18 cellular contexts compared by ENCODE assay signal in the genomic region with DNA sequence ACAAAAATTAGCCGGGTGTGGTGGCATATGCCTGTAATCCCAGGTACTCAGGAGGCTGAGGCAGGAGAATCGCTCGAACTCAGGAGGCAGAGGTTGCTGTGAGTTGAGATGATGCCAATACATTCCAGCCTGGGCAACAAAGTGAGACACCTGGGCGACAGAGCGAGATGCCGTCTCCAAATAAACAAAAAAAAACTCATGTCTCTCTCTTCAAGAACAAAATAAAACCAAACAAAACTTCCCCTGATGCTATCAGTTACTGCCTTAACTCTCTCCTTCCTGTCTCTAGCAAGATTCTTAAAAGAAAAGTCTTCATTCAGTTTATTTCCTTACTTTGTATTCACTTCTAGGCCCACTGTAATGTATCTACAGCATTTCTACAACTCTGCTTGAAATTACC. TPM values are rescaled to one million over a fixed set of nuclear protein-coding genes. Genes with fewer than 3 reads are reported as not detected.
DNase-seq lines count a peak whose midpoint lies in the region; ATAC-seq and TF ChIP-seq lines count a peak whose summit lies in the region.
"Had no signal": no experiment of that assay in that cellular context is flagged by ENCODE, and none has a peak within 500 bp of the region (broad histone marks: within the 10 kb centered on the region; RNA-seq: fewer than 3 reads in every experiment).

No MANE protein-coding gene starts in this region.

- intact Hi-C loops in CD8-positive, alpha-beta T cell (cut with DNase I, micrococcal nuclease) = no loop called here
- intact Hi-C loops in activated CD8-positive, alpha-beta T cell treated with anti-CD3 and anti-CD28 coated beads for 36 hours (cut with micrococcal nuclease) = no loop called here

- no peaks in the 10 kb centered on the region for H3K27me3 Mint-ChIP-seq in activated T-cell treated with anti-CD3 and anti-CD28 coated beads, Interleukin-2, amount 50 U/mL, for 72 hours (ENCODE audit: low read depth)
- H3K27me3 Mint-ChIP-seq in activated T-cell treated with anti-CD3 and anti-CD28 coated beads, Interleukin-2, amount 50 U/mL, for 4 hours (ENCODE audit: low read depth) = no peaks in the 10 kb centered on the region
- H3K27me3 Mint-ChIP-seq in CD8-positive, alpha-beta T cell (ENCODE audit: low read depth) = no peaks in the 10 kb centered on the region
- no peaks in the 10 kb centered on the region for H3K27me3 Mint-ChIP-seq in activated CD8-positive, alpha-beta T cell treated with anti-CD3 and anti-CD28 coated beads for 36 hours
- H3K27me3 Mint-ChIP-seq in endothelial cell (ENCODE audit: unreplicated experiment) = no peaks in the 10 kb centered on the region

- ATAC-seq in activated T-cell treated with anti-CD3 and anti-CD28 coated beads, Interleukin-2, amount 50 U/mL, for 72 hours (replicated peaks in 1 of 2) = no peak
- no peak for ATAC-seq in activated T-cell treated with anti-CD3 and anti-CD28 coated beads, Interleukin-2, amount 50 U/mL, for 4 hours
- no peak for ATAC-seq in CD8-positive, alpha-beta T cell
- no peak for ATAC-seq in activated CD8-positive, alpha-beta T cell treated with anti-CD3 and anti-CD28 coated beads for 36 hours
- ATAC-seq in HG02970 (IDR thresholded peaks at IDR 0.05; ENCODE audit: low FRiP score, unreplicated experiment) = no peak

- POLR2A ChIA-PET in CD8-positive, alpha-beta T cell (lab: Charles Lee) = no interaction called here
- POLR2A ChIA-PET in activated CD8-positive, alpha-beta T cell treated with anti-CD3 and anti-CD28 coated beads for 36 hours (lab: Charles Lee) = no interaction called here

- no peaks in the 10 kb centered on the region for H3K27me3 ChIP-seq in CD8-positive, alpha-beta T cell (ENCODE audit: insufficient read depth, low read length)
- H3K27me3 ChIP-seq: MG63 had no signal

- H3K36me3 ChIP-seq in CD8-positive, alpha-beta T cell (ENCODE audit: insufficient read depth, low read length) = peaks cover 14% of the 10 kb centered on the region

- TF ChIP-seq CTCF in CD8-positive, alpha-beta T cell (IDR thresholded peaks at IDR 0.05) = no peak
- no peak for TF ChIP-seq CTCF in activated CD8-positive, alpha-beta T cell treated with anti-CD3 and anti-CD28 coated beads for 36 hours (IDR thresholded peaks at IDR 0.05)
- no peak for TF ChIP-seq CTCF in endothelial cell (IDR thresholded peaks at IDR 0.05; ENCODE audit: unreplicated experiment)

- peak overlapping the region; percentile 64 for H3K27ac Mint-ChIP-seq in activated T-cell treated with anti-CD3 and anti-CD28 coated beads, Interleukin-2, amount 50 U/mL, for 72 hours
- peak overlapping the region; percentile 4 for H3K27ac Mint-ChIP-seq in CD8-positive, alpha-beta T cell
- H3K27ac Mint-ChIP-seq in activated CD8-positive, alpha-beta T cell treated with anti-CD3 and anti-CD28 coated beads for 36 hours = peak overlapping the region; percentile 7
- no peak overlapping the region for H3K27ac Mint-ChIP-seq in endothelial cell (ENCODE audit: unreplicated experiment)

- H3K9me3 Mint-ChIP-seq in activated T-cell treated with anti-CD3 and anti-CD28 coated beads, Interleukin-2, amount 50 U/mL, for 72 hours = peaks cover 8 to 10% of the 10 kb centered on the region in 2 donors
- H3K9me3 Mint-ChIP-seq in activated T-cell treated with anti-CD3 and anti-CD28 coated beads, Interleukin-2, amount 50 U/mL, for 4 hours = peaks cover 4% of the 10 kb centered on the region
- peaks cover 3% of the 10 kb centered on the region for H3K9me3 Mint-ChIP-seq in CD8-positive, alpha-beta T cell
- H3K9me3 Mint-ChIP-seq in activated CD8-positive, alpha-beta T cell treated with anti-CD3 and anti-CD28 coated beads for 36 hours = peaks cover 7% of the 10 kb centered on the region
- no peaks in the 10 kb centered on the region for H3K9me3 Mint-ChIP-seq in endothelial cell (ENCODE audit: unreplicated experiment)

- CTCF ChIA-PET in CD8-positive, alpha-beta T cell (lab: Charles Lee) = interaction anchor here (0.7 kb wide), 1 partner anchor 19 kb away, joined by 3 read pairs; no protein-coding TSS in a partner anchor
- CTCF ChIA-PET in activated CD8-positive, alpha-beta T cell treated with anti-CD3 and anti-CD28 coated beads for 36 hours (lab: Charles Lee) = no interaction called here

- H3K4me3 Mint-ChIP-seq in activated T-cell treated with anti-CD3 and anti-CD28 coated beads, Interleukin-2, amount 50 U/mL, for 72 hours = peak overlapping the region in 1 of 2 donors; percentile 22
- H3K4me3 Mint-ChIP-seq in activated T-cell treated with anti-CD3 and anti-CD28 coated beads, Interleukin-2, amount 50 U/mL, for 4 hours = no peak overlapping the region
- H3K4me3 Mint-ChIP-seq in CD8-positive, alpha-beta T cell = no peak overlapping the region
- H3K4me3 Mint-ChIP-seq in activated CD8-positive, alpha-beta T cell treated with anti-CD3 and anti-CD28 coated beads for 36 hours = no peak overlapping the region
- H3K4me3 Mint-ChIP-seq in endothelial cell (ENCODE audit: unreplicated experiment) = peak overlapping the region; percentile 18

- no peak for DNase-seq in activated T-cell treated with anti-CD3 and anti-CD28 coated beads, Interleukin-2, amount 50 U/mL, for 72 hours
- no peak for DNase-seq in activated T-cell treated with anti-CD3 and anti-CD28 coated beads, Interleukin-2, amount 50 U/mL, for 4 hours
- DNase-seq in CD8-positive, alpha-beta T cell = no peak
- DNase-seq in activated CD8-positive, alpha-beta T cell treated with anti-CD3 and anti-CD28 coated beads for 36 hours = no peak
- DNase-seq in endothelial cell (ENCODE audit: low spot score) = no peak
- no peak for DNase-seq in stimulated activated CD8-positive, alpha-beta memory T cell treated with anti-CD3 and anti-CD28 coated beads, Interleukin-4, amount 100 ng/mL, for 48 hours
- no peak for DNase-seq in kidney tubule cell (ENCODE audit: low spot score)
- DNase-seq: C1 segment of cervical spinal cord, DMS53, HCEC 1CT, IMR-90, Karpas-422, MG63, NCI-H1092, NCI-H2081 treated with DMSO at 0.1 percent for 48 hours, NCI-H524, PC-9 had no signal

- peaks cover 28% of the 10 kb centered on the region for H3K4me1 Mint-ChIP-seq in activated T-cell treated with anti-CD3 and anti-CD28 coated beads, Interleukin-2, amount 50 U/mL, for 72 hours (ENCODE audit: low read depth)
- H3K4me1 Mint-ChIP-seq in activated T-cell treated with anti-CD3 and anti-CD28 coated beads, Interleukin-2, amount 50 U/mL, for 4 hours (ENCODE audit: low read depth) = peaks cover 46% of the 10 kb centered on the region
- peaks cover 56% of the 10 kb centered on the region for H3K4me1 Mint-ChIP-seq in CD8-positive, alpha-beta T cell (ENCODE audit: low read depth)
- peaks cover 34% of the 10 kb centered on the region for H3K4me1 Mint-ChIP-seq in activated CD8-positive, alpha-beta T cell treated with anti-CD3 and anti-CD28 coated beads for 36 hours (ENCODE audit: low read depth)
- peaks cover 9% of the 10 kb centered on the region for H3K4me1 Mint-ChIP-seq in endothelial cell (ENCODE audit: unreplicated experiment)

- peaks cover 38 to 55% of the 10 kb centered on the region in 2 donors for H3K36me3 Mint-ChIP-seq in activated T-cell treated with anti-CD3 and anti-CD28 coated beads, Interleukin-2, amount 50 U/mL, for 72 hours (ENCODE audit: insufficient read depth in 2 of 2)
- H3K36me3 Mint-ChIP-seq in activated T-cell treated with anti-CD3 and anti-CD28 coated beads, Interleukin-2, amount 50 U/mL, for 4 hours (ENCODE audit: insufficient read depth) = peaks cover 71% of the 10 kb centered on the region
- H3K36me3 Mint-ChIP-seq in CD8-positive, alpha-beta T cell = peaks cover 80% of the 10 kb centered on the region
- H3K36me3 Mint-ChIP-seq in activated CD8-positive, alpha-beta T cell treated with anti-CD3 and anti-CD28 coated beads for 36 hours (ENCODE audit: low read depth) = peaks cover 73% of the 10 kb centered on the region
- peaks cover 56% of the 10 kb centered on the region for H3K36me3 Mint-ChIP-seq in endothelial cell (ENCODE audit: low read depth, unreplicated experiment)

- peaks cover 6% of the 10 kb centered on the region for H3K4me1 ChIP-seq in CD8-positive, alpha-beta T cell (ENCODE audit: insufficient read depth, low read length)

- H3K4me3 ChIP-seq in CD8-positive, alpha-beta T cell (ENCODE audit: low read depth, low read length) = no peak overlapping the region
- H3K4me3 ChIP-seq: MG63, PC-9 had no signal

- no peak overlapping the region for H3K27ac ChIP-seq in CD8-positive, alpha-beta T cell (ENCODE audit: low read depth, low read length)
- H3K27ac ChIP-seq: PC-9 had no signal

- no peaks in the 10 kb centered on the region for H3K9me3 ChIP-seq in CD8-positive, alpha-beta T cell (ENCODE audit: low read length)
- H3K9me3 ChIP-seq: MG63 had no signal

RNA-seq across cellular contexts. Expression of gene KLHL28, which starts 20.8 kb away (rescaled TPM):
- 10 to 100 TPM; 16.7 to 20.1 TPM for total RNA-seq in activated T-cell treated with anti-CD3 and anti-CD28 coated beads, Interleukin-2, amount 50 U/mL, for 72 hours
- total RNA-seq in activated T-cell treated with anti-CD3 and anti-CD28 coated beads, Interleukin-2, amount 50 U/mL, for 4 hours = 10 to 100 TPM; 11.5 to 14.4 (median 11.8) TPM
- total RNA-seq in CD8-positive, alpha-beta T cell = 10 to 100 TPM; 49.0 to 49.1 TPM
- 10 to 100 TPM; 10.9 to 11.1 TPM for total RNA-seq in activated CD8-positive, alpha-beta T cell treated with anti-CD3 and anti-CD28 coated beads for 36 hours
- 14.3 TPM for total RNA-seq in endothelial cell (ENCODE audit: unreplicated experiment)

RNA-seq across cellular contexts. Expression of gene TOGARAM1, which starts 21.0 kb away (rescaled TPM):
- total RNA-seq in activated T-cell treated with anti-CD3 and anti-CD28 coated beads, Interleukin-2, amount 50 U/mL, for 72 hours = 1 to 10 TPM; 6.3 to 9.7 TPM
- 1 to 10 TPM; 4.8 to 6.8 (median 6.3) TPM for total RNA-seq in activated T-cell treated with anti-CD3 and anti-CD28 coated beads, Interleukin-2, amount 50 U/mL, for 4 hours
- 10 to 100 TPM; 15.5 to 17.9 TPM for total RNA-seq in CD8-positive, alpha-beta T cell
- total RNA-seq in activated CD8-positive, alpha-beta T cell treated with anti-CD3 and anti-CD28 coated beads for 36 hours = 1 to 10 TPM; 5.5 to 7.9 TPM
- 17.1 TPM for total RNA-seq in endothelial cell (ENCODE audit: unreplicated experiment)
